12 cellular contexts compared by ENCODE assay signal in the genomic region with DNA sequence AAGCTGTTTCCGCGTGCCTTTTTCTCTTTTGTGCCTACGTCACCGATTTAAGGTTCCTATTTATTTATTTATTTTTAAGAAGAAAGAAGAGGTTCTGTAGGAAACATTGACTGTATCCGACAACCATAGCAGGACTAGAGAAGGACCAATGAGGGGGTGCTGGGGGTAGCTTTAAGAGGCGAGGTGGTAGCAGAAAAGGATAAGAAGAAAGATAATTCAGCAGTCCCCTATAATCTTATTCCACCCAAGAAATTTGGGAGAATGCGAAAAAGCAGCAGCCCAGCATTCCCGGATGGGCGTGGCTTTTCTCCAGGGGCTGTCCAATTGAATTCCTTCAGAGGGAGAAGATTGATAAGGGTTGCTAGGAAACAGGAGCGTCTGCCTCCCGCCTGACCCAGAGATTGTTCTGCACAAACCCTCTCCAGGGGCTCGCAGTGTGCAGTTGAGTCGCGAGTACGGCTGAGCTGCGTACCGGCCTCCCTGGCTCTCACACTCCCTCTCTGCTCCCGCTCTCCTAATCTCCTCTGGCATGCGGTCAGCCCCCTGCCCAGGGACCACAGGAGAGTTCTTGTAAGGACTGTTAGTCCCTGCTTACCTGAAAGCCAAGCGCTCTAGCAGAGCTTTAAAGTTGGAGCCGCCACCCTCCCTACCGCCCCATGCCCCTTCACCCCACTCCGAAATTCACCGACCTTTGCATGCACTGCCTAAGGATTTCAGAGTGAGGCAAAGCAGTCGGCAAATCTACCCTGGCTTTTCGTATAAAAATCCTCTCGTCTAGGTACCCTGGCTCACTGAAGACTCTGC. TPM values are rescaled to one million over a fixed set of nuclear protein-coding genes. Genes with fewer than 3 reads are reported as not detected.
DNase-seq lines count a peak whose midpoint lies in the region; ATAC-seq and TF ChIP-seq lines count a peak whose summit lies in the region.
"Had no signal": no experiment of that assay in that cellular context is flagged by ENCODE, and none has a peak within 500 bp of the region (broad histone marks: within the 10 kb centered on the region; RNA-seq: fewer than 3 reads in every experiment).

A gene (plus strand): TSS at position 432 of the 804 bp plus-strand sequence. CDS start 121,237 bp downstream, outside the sequence.

- H3K4me1 ChIP-seq in mesodermal cell (ENCODE audit: control insufficient read depth, insufficient read depth, low read length, poor library complexity, severe bottlenecking) (peaks cover 11% of the 10 kb centered on the region), thyroid gland (peaks cover 12 to 15% of the 10 kb centered on the region in 2 donors)

- TF ChIP-seq POLR2A in thyroid gland (IDR thresholded peaks at IDR 0.05): no peak

- H3K27me3 ChIP-seq in thyroid gland: no peaks in the 10 kb centered on the region

- H3K4me3 ChIP-seq in mesodermal cell (ENCODE audit: extremely low read depth, insufficient read depth, low read length, poor library complexity, severe bottlenecking) (peak within 1 kb of the TSS; percentile 36), thyroid gland (replicated peaks in 1 of 3) (peak within 1 kb of the TSS in 1 of 3 donors; percentile 0)

- H3K36me3 ChIP-seq in mesodermal cell (ENCODE audit: control insufficient read depth, insufficient read depth, low read length): no peaks in the 10 kb centered on the region
- no peaks in the 10 kb centered on the region for H3K36me3 ChIP-seq in thyroid gland

- intact Hi-C loops in thyroid gland (cut with DNase I): no loop called here

- peaks cover 18% of the 10 kb centered on the region for H3K27me3 Mint-ChIP-seq in stimulated activated memory B cell treated with anti-CD40 and anti-IgM and Interleukin-4, amounts not matched to agents 10 μg/mL and 1 μg/mL and 100 μg/mL, for 72 hours

- no peaks in the 10 kb centered on the region for H3K4me1 Mint-ChIP-seq in stimulated activated memory B cell treated with anti-CD40 and anti-IgM and Interleukin-4, amounts not matched to agents 10 μg/mL and 1 μg/mL and 100 μg/mL, for 72 hours
- H3K4me1 Mint-ChIP-seq: activated B cell treated with CpG ODN at 0.5 μM for 24 hours had no signal

- H3K9me3 ChIP-seq in mesodermal cell (ENCODE audit: control insufficient read depth, low read length) (no peaks in the 10 kb centered on the region), thyroid gland (no peaks in the 10 kb centered on the region)

- no peak for ATAC-seq in activated CD4-positive, CD25-positive, alpha-beta regulatory T cell treated with anti-CD3 and anti-CD28 coated beads, Interleukin-2, amount 50 U/mL, for 24 hours
- no peak for ATAC-seq in stimulated activated memory B cell treated with anti-CD40 and anti-IgM and Interleukin-4, amounts not matched to agents 10 μg/mL and 1 μg/mL and 100 μg/mL, for 72 hours

- TF ChIP-seq CTCF in thyroid gland (IDR thresholded peaks at IDR 0.05): no peak

- DNase-seq in DMS53 (lab: John Stamatoyannopoulos, UW) (peak; percentile 62), DMS53 treated with DMSO at 0.1 percent for 48 hours (lab: John Stamatoyannopoulos, UW; ENCODE audit: unreplicated experiment) (no peak), thyroid gland (peak; percentile 3 to 26)
- no peak for DNase-seq in central memory CD4-positive, alpha-beta T cell
- DNase-seq: activated B cell treated with CpG ODN at 0.5 μM for 24 hours; stimulated activated CD4-positive, alpha-beta T cell treated with anti-CD3 and anti-CD28 coated beads, Interleukin-2, amount 100 ng/mL, for 24 hours had no signal

- H3K9me3 Mint-ChIP-seq in stimulated activated memory B cell treated with anti-CD40 and anti-IgM and Interleukin-4, amounts not matched to agents 10 μg/mL and 1 μg/mL and 100 μg/mL, for 72 hours: no peaks in the 10 kb centered on the region
- H3K9me3 Mint-ChIP-seq: activated B cell treated with CpG ODN at 0.5 μM for 24 hours had no signal

- H3K27ac ChIP-seq in cingulate gyrus (ENCODE audit: low read depth, low read length) (peak within 1 kb of the TSS; percentile 96), mesodermal cell (ENCODE audit: low read depth, low read length, severe bottlenecking) (no peak within 1 kb of the TSS), thyroid gland (no peak within 1 kb of the TSS)
- H3K27ac ChIP-seq: epithelial cell of prostate had no signal

- H3K27ac Mint-ChIP-seq in stimulated activated memory B cell treated with anti-CD40 and anti-IgM and Interleukin-4, amounts not matched to agents 10 μg/mL and 1 μg/mL and 100 μg/mL, for 72 hours: no peak within 1 kb of the TSS
- H3K27ac Mint-ChIP-seq: activated B cell treated with CpG ODN at 0.5 μM for 24 hours had no signal

- WGBS in mesodermal cell (ENCODE audit: insufficient coverage in 2 of 2), 2 experiments: 0% methylated on average over 11 to 16 of the region's 27 CpGs
- 6% methylated on average over 27 of the region's 27 CpGs for WGBS in thyroid gland, 2 donors

- no peak within 1 kb of the TSS for H3K4me3 Mint-ChIP-seq in stimulated activated memory B cell treated with anti-CD40 and anti-IgM and Interleukin-4, amounts not matched to agents 10 μg/mL and 1 μg/mL and 100 μg/mL, for 72 hours
- H3K4me3 Mint-ChIP-seq: activated B cell treated with CpG ODN at 0.5 μM for 24 hours had no signal

- no peaks in the 10 kb centered on the region for H3K36me3 Mint-ChIP-seq in stimulated activated memory B cell treated with anti-CD40 and anti-IgM and Interleukin-4, amounts not matched to agents 10 μg/mL and 1 μg/mL and 100 μg/mL, for 72 hours

RNA-seq across cellular contexts. Expression of the gene that starts here (rescaled TPM):
- 1.7 TPM for polyA plus RNA-seq in mesodermal cell (2013, experiment 1 of 2)
- polyA plus RNA-seq in mesodermal cell (2013, experiment 2 of 2): 1.1 TPM
- total RNA-seq in thyroid gland: not detected
- total RNA-seq: A172, activated B cell treated with CpG ODN at 0.5 μM for 24 hours had no signal

Comparison
In these comparisons a context has a peak if more than half of its experiments do, and no peak if none do; other contexts are left out.
1. Peak in DNase-seq in thyroid gland; RNA of the gene not detected or under 1 TPM.